Comparison of ENCODE assay signal across 25 cellular contexts in the genomic region with DNA sequence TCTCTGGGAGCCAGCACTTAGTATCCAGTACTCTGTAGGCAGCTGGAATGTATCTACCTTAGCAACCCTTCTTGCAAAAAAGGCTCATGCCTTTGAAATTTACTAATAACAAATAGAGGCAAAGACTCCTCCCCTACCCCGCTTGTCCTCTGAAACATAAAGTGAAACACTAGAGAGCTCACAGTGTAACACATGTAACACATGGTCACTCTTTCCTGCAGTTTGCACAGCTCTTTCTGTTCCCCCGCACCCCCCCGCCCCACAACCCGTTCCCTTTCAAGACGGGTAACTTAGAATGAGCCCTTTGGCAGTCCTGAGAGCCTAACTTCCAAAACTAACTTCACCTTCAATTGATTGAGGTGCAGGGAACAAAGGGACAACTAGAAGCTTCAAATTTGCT.
"Had no signal": no experiment of that assay in that cellular context is flagged by ENCODE, and none has a peak within 500 bp of the region (broad histone marks: within the 10 kb centered on the region; RNA-seq: fewer than 3 reads in every experiment).

No MANE protein-coding gene starts in this region.

- H3K27ac ChIP-seq: adrenal gland, body of pancreas, breast epithelium, coronary artery, SJCRH30, SK-N-MC had no signal

- H3K9me3 ChIP-seq: adrenal gland, body of pancreas, breast epithelium, SJCRH30 had no signal

- H3K27me3 ChIP-seq: body of pancreas, SJCRH30 had no signal

- ATAC-seq: activated CD8-positive, alpha-beta T cell treated with anti-CD3 and anti-CD28 coated beads for 36 hours; activated T-cell treated with anti-CD3 and anti-CD28 coated beads, Interleukin-2, amount 50 U/mL, for 72 hours; activated T-helper 17 cell treated with anti-CD3 and anti-CD28 coated beads, Interleukin-2, amount 50 U/mL, for 72 hours; body of pancreas had no signal

- H3K36me3 ChIP-seq: adrenal gland, breast epithelium, SJCRH30 had no signal

- H3K4me3 ChIP-seq: adrenal gland, body of pancreas, breast epithelium, coronary artery, SJCRH30, SK-N-MC had no signal

- DNase-seq: activated CD4-positive, alpha-beta T cell treated with anti-CD3 and anti-CD28 coated beads, Interleukin-2, amount 10 ng/mL, durations not matched to agents 24 days and 14 days; activated CD4-positive, alpha-beta T cell treated with anti-CD3 and anti-CD28 coated beads, Interleukin-2, amount 50 U/mL, for 4 hours; activated CD8-positive, alpha-beta T cell treated with anti-CD3 and anti-CD28 coated beads for 36 hours; activated gamma-delta T cell; activated naive CD4-positive, alpha-beta T cell treated with Interleukin-2 at 50 U/mL for 16 hours; activated T-cell treated with anti-CD3 and anti-CD28 coated beads, Interleukin-2, amount 50 U/mL, for 1 hour; activated T-cell treated with anti-CD3 and anti-CD28 coated beads, Interleukin-2, amount 50 U/mL, for 72 hours; adrenal gland; body of pancreas; NCI-H1092; NCI-H1436 treated with DMSO at 0.1 percent for 48 hours; NCI-H1694 treated with DMSO at 0.1 percent for 48 hours; NCI-H2029; NCI-H510A; NCI-H526; NCI-H748 treated with DMSO at 0.1 percent for 48 hours; OCI-M1; SHP77; SJCRH30 had no signal

- FAIRE-seq: astrocyte, TTC549 had no signal

- H3K4me1 ChIP-seq: adrenal gland, body of pancreas, breast epithelium, SJCRH30 had no signal
